Comparison of ENCODE assay signal across 8 cellular contexts in the genomic region with DNA sequence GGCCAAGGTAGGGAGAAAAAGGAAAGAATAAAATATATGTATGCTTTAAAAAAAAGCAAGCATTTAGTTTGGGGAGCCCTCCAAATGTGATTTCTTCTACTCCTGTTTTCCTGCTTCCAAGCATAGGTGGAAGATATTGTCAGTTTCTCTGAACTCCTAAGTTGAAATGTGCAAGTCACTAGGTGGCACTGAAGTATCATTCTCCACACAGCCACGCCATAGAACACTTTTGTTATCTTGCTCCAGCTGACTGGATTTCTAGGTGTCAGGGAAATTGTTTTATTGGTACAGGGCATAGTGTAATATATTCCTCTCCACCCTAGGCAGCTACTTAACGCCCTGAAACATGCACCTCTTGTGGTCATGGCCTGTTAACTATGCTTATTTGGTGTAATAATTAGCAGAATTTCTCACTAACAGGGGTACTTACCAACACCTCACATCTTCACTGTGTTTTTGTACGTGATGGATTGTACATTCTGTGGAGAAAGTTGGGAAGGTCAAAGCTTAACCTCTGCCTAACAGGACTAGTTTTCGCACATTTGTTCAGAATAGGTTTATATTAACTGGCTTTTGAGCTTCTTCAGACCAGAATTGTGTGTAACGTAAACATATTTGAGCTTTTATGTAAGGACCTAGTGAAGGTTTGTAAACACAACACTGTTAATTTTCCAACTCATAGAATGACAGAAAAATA.
A peak's percentile ranks its signal among the peaks of the same experiment; 100 is the strongest.
DNase-seq lines count a peak whose midpoint lies in the region; ATAC-seq and TF ChIP-seq lines count a peak whose summit lies in the region.

No MANE protein-coding gene starts in this region.

- DNase-seq in SKM-1 treated with dmso at 0.1 percent for 144 hours (lab: John Stamatoyannopoulos, UW; ENCODE audit: unreplicated experiment), result peak; percentile 14
- no peak for DNase-seq in SKM-1 (lab: John Stamatoyannopoulos, UW; ENCODE audit: unreplicated experiment)
- peak; percentile 68 to 73 for DNase-seq in NCI-H526 (lab: John Stamatoyannopoulos, UW)
- peak; percentile 85 to 90 for DNase-seq in cardiac fibroblast (ENCODE audit: low read depth in 2 of 2)
- peak; percentile 94 for DNase-seq in left kidney (ENCODE audit: low read depth, low spot score)
- DNase-seq in ureter (ENCODE audit: low spot score), result peak; percentile 45

- H3K4me3 ChIP-seq in cardiac fibroblast (replicated peaks in 1 of 2; ENCODE audit: low read depth in 2 of 2, low read length in 2 of 2), result no peak overlapping the region

- peak; percentile 63 for TF ChIP-seq CTCF in cardiac fibroblast (IDR thresholded peaks at IDR 0.05; ENCODE audit: low read depth, low read length)

- ATAC-seq in HG03196 (IDR thresholded peaks at IDR 0.05; ENCODE audit: unreplicated experiment) (peak; percentile 44), HG03025 (IDR thresholded peaks at IDR 0.05; ENCODE audit: low FRiP score, unreplicated experiment) (no peak)
